In the genomic region with DNA sequence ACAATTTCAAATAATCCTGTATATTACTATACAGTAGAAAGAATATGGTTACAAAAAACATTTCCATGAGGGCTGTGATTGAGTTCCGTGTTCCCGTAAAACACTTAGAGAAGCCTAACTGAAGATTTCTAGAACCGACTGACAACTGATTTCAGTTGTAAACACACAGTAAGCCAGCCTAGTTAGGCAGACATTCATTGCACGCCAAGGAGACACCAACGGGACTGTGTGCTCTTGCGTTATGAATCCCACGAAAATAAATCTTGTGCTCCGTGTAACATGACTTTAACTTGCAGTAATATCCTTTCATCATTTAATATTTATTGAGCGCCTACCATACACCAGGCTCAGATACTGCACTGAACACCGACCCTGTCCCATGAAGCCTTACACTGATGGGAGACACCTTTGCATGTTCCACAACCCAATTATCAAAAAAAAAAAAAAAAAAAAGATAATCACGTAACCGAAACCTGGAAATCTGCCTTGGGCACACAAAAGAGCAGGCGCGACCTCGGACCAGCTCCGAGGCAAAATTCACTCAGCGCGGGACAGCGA, we compare ENCODE assay signal across 8 cellular contexts. TPM values are rescaled to one million over a fixed set of nuclear protein-coding genes. Genes with fewer than 3 reads are reported as not detected.
A peak's percentile ranks its signal among the peaks of the same experiment; 100 is the strongest.
DNase-seq lines count a peak whose midpoint lies in the region; ATAC-seq and TF ChIP-seq lines count a peak whose summit lies in the region.

No MANE protein-coding gene starts in this region.

- no peaks in the 10 kb centered on the region for H3K27me3 ChIP-seq in HUES64 (ENCODE audit: insufficient read depth, low read length)
- no peaks in the 10 kb centered on the region for H3K27me3 ChIP-seq in adrenal gland
- H3K27me3 ChIP-seq in left lung = no peaks in the 10 kb centered on the region
- no peaks in the 10 kb centered on the region for H3K27me3 ChIP-seq in thymus (ENCODE audit: control insufficient read depth, insufficient read depth)

- no peaks in the 10 kb centered on the region for H3K9me3 ChIP-seq in HUES64 (ENCODE audit: insufficient read depth, low read depth, low read length)
- H3K9me3 ChIP-seq in adrenal gland (replicated peaks in 1 of 3) = no peaks in the 10 kb centered on the region
- H3K9me3 ChIP-seq in left lung = no peaks in the 10 kb centered on the region
- H3K9me3 ChIP-seq in thymus (ENCODE audit: control insufficient read depth) = no peaks in the 10 kb centered on the region

- intact Hi-C loops in adrenal gland (cut with DNase I) (loop anchor here (5.0 to 10.0 kb wide), 2 partner anchors 77 to 80 kb away; a partner anchor contains a TSS), left lung (cut with DNase I) (no loop called here)

- H3K9ac ChIP-seq in HUES64 (ENCODE audit: low read depth, low read length) = peak overlapping the region; percentile 89

- TF ChIP-seq CTCF in GM10248 (IDR thresholded peaks at IDR 0.05; ENCODE audit: control extremely low read depth, extremely low read depth, low read depth, missing control alignments) (no peak), adrenal gland (IDR thresholded peaks at IDR 0.05) (no peak), left lung (IDR thresholded peaks at IDR 0.05) (no peak)

- H3K4me3 ChIP-seq in HUES64 (ENCODE audit: low read length) (peak overlapping the region; percentile 95), adrenal gland (peak overlapping the region in 2 of 4 donors; percentile 84 to 91), left lung (peak overlapping the region; percentile 82 to 85), thymus (ENCODE audit: low read length) (peak overlapping the region; percentile 64)

- WGBS in HUES64 = 2% methylated on average over 19 of the region's 19 CpGs
- WGBS in adrenal gland, 4 donors = 0 to 1% (median 1%) methylated on average over 19 of the region's 19 CpGs
- WGBS in thymus = 2% methylated on average over 19 of the region's 19 CpGs

- ATAC-seq in GM21515 (IDR thresholded peaks at IDR 0.05; ENCODE audit: unreplicated experiment) (peak; percentile 23), left lung (peak; percentile 2)

- CTCF ChIA-PET in GM10248 (lab: Yijun Ruan, JAX) = interaction anchor here (0.6 to 4.0 kb wide), 7 partner anchors 9 to 152 kb away, joined by 3 to 19 read pairs (median 5); no protein-coding TSS in a partner anchor

- POLR2A ChIA-PET in GM10248 (lab: Yijun Ruan, JAX) = interaction anchor here (1.4 kb wide), 1 partner anchor 11 kb away, joined by 4 read pairs; no protein-coding TSS in a partner anchor

- DNase-seq in GM10248 (ENCODE audit: extremely low spot score) (peak; percentile 22), adrenal gland (no peak), left lung (no peak), GOT3 (lab: John Stamatoyannopoulos, UW) (no peak), AG20443 (ENCODE audit: low spot score) (no peak)

- no peak for TF ChIP-seq POLR2A in adrenal gland (IDR thresholded peaks at IDR 0.05)

- peaks cover 7% of the 10 kb centered on the region; the same call in 1 of the 2 replicates for H3K36me3 ChIP-seq in HUES64 (ENCODE audit: insufficient read depth, low read length)
- no peaks in the 10 kb centered on the region for H3K36me3 ChIP-seq in adrenal gland (replicated peaks in 1 of 2)
- H3K36me3 ChIP-seq in left lung = no peaks in the 10 kb centered on the region
- no peaks in the 10 kb centered on the region for H3K36me3 ChIP-seq in thymus (ENCODE audit: control insufficient read depth, insufficient read depth)

- peaks cover 23% of the 10 kb centered on the region for H3K4me1 ChIP-seq in HUES64 (ENCODE audit: insufficient read depth, low read length)
- peaks cover 16 to 34% of the 10 kb centered on the region in 2 donors for H3K4me1 ChIP-seq in adrenal gland (replicated peaks in 1 of 2)
- H3K4me1 ChIP-seq in left lung = peaks cover 5 to 35% of the 10 kb centered on the region in 2 donors
- peaks cover 5% of the 10 kb centered on the region for H3K4me1 ChIP-seq in thymus (ENCODE audit: control insufficient read depth, insufficient read depth, low read length)

- H3K27ac ChIP-seq in HUES64 (ENCODE audit: low read depth, low read length) = peak overlapping the region; percentile 14; the same call in 1 of the 2 replicates
- peak overlapping the region in 4 of 5 donors; percentile 84 to 96 (median 94) for H3K27ac ChIP-seq in adrenal gland
- peak overlapping the region in 1 of 2 donors; percentile 81 for H3K27ac ChIP-seq in left lung
- peak overlapping the region; percentile 91 for H3K27ac ChIP-seq in thymus (ENCODE audit: low read depth)

RNA-seq across cellular contexts. Expression of a gene that starts 0.4 kb away (rescaled TPM):
- 94.4 TPM for polyA plus RNA-seq in HUES64 (2013, experiment 1 of 2)
- polyA plus RNA-seq in HUES64 (2013, experiment 2 of 2) = 95.0 TPM
- total RNA-seq in adrenal gland (10 to 100 TPM; 28.8 to 74.9 (median 49.2) TPM), left lung (10 to 100 TPM; 18.1 to 23.3 TPM)
- polyA plus RNA-seq in adrenal gland (10 to 100 TPM; 13.5 to 38.4 (median 34.0) TPM), thymus (20.9 TPM)

Comparison
In these comparisons a context has a peak if more than half of its experiments do, and no peak if none do; other contexts are left out.
1. intact Hi-C loops: an anchor here in adrenal gland (5.0 to 10.0 kb wide); none called in left lung.